ENCODE assay signal across 32 cellular contexts in genomic region chr16:54443839-54444238, GRCh38.
"Had no signal": no experiment of that assay in that cellular context is flagged by ENCODE, and none has a peak within 500 bp of the region (broad histone marks: within the 10 kb centered on the region; RNA-seq: fewer than 3 reads in every experiment).

No MANE protein-coding gene starts in this region.

- H3K4me3 Mint-ChIP-seq: naive thymus-derived CD8-positive, alpha-beta T cell; natural killer cell treated with Interleukin-12 subunit alpha and Interleukin-12 subunit beta and Interleukin-15 and Interleukin-18, amount 100 ng/mL, for 72 hours; nephron progenitor cell; neural crest cell; stimulated activated memory B cell treated with anti-CD40 and anti-IgM and Interleukin-4, amounts not matched to agents 10 μg/mL and 1 μg/mL and 100 μg/mL, for 72 hours; stimulated activated naive CD8-positive, alpha-beta T cell treated with anti-CD3 and anti-CD28 coated beads, Interleukin-15, amount 100 ng/mL, for 72 hours had no signal

- H3K27me3 ChIP-seq: ovary, testis, transverse colon, upper lobe of left lung, vagina had no signal

- H3K79me2 ChIP-seq: parathyroid adenoma had no signal

- H3K4me1 Mint-ChIP-seq: stimulated activated memory B cell treated with anti-CD40 and anti-IgM and Interleukin-4, amounts not matched to agents 10 μg/mL and 1 μg/mL and 100 μg/mL, for 72 hours had no signal

- DNase-seq: naive thymus-derived CD8-positive, alpha-beta T cell; nephron progenitor cell; nucleus accumbens; ovary; posterior cingulate gyrus; psoas muscle; right cardiac atrium; spleen; stimulated activated CD4-positive, alpha-beta T cell treated with anti-CD3 and anti-CD28 coated beads, Interleukin-12 subunit alpha, Interleukin-12 subunit beta, amount 100 ng/mL, for 4 hours; stimulated activated CD4-positive, alpha-beta T cell treated with anti-CD3 and anti-CD28 coated beads, Interleukin-1b, Interleukin-23, amount 100 ng/mL, for 48 hours; stimulated activated CD4-positive, alpha-beta T cell treated with anti-CD3 and anti-CD28 coated beads, Interleukin-4, amount 100 ng/mL, for 1 hour; stimulated activated CD4-positive, alpha-beta T cell treated with anti-CD3 and anti-CD28 coated beads, Interleukin-4, amount 100 ng/mL, for 4 hours; stimulated activated CD8-positive, alpha-beta memory T cell treated with anti-CD3 and anti-CD28 coated beads, Interleukin-4, amount 100 ng/mL, for 48 hours; stimulated activated naive CD4-positive, alpha-beta T cell; stimulated activated naive CD8-positive, alpha-beta T cell treated with anti-CD3 and anti-CD28 coated beads, Interleukin-15, amount 100 ng/mL, for 72 hours; stimulated activated naive CD8-positive, alpha-beta T cell treated with anti-CD3 and anti-CD28 coated beads, Interleukin-15, Interleukin-2, amounts not matched to agents 100 U/mL and 50 U/mL, for 24 hours; substantia nigra; testis; tibial artery; transverse colon; upper lobe of left lung had no signal

- H3K4me2 ChIP-seq: smooth muscle cell had no signal

- H3K36me3 ChIP-seq: neutrophil, ovary, spleen, suprapubic skin, tibial artery, transverse colon, upper lobe of left lung, vagina had no signal

- H2AFZ ChIP-seq: parathyroid adenoma had no signal

- H3K36me3 Mint-ChIP-seq: naive thymus-derived CD8-positive, alpha-beta T cell; natural killer cell treated with Interleukin-12 subunit alpha and Interleukin-12 subunit beta and Interleukin-15 and Interleukin-18, amount 100 ng/mL, for 72 hours; stimulated activated memory B cell treated with anti-CD40 and anti-IgM and Interleukin-4, amounts not matched to agents 10 μg/mL and 1 μg/mL and 100 μg/mL, for 72 hours had no signal

- H3K9ac ChIP-seq: parathyroid adenoma had no signal

- H3K9me3 Mint-ChIP-seq: neural crest cell; stimulated activated memory B cell treated with anti-CD40 and anti-IgM and Interleukin-4, amounts not matched to agents 10 μg/mL and 1 μg/mL and 100 μg/mL, for 72 hours had no signal

- H3K27ac Mint-ChIP-seq: naive thymus-derived CD8-positive, alpha-beta T cell; natural killer cell treated with Interleukin-12 subunit alpha and Interleukin-12 subunit beta and Interleukin-15 and Interleukin-18, amount 100 ng/mL, for 72 hours; nephron progenitor cell; progenitor cell of endocrine pancreas; stimulated activated memory B cell treated with anti-CD40 and anti-IgM and Interleukin-4, amounts not matched to agents 10 μg/mL and 1 μg/mL and 100 μg/mL, for 72 hours; stimulated activated naive CD8-positive, alpha-beta T cell treated with anti-CD3 and anti-CD28 coated beads, Interleukin-15, amount 100 ng/mL, for 72 hours had no signal

- H3K9me3 ChIP-seq: neutrophil, ovary, psoas muscle, spleen, suprapubic skin, testis, transverse colon had no signal

- H3K27me3 Mint-ChIP-seq: stimulated activated memory B cell treated with anti-CD40 and anti-IgM and Interleukin-4, amounts not matched to agents 10 μg/mL and 1 μg/mL and 100 μg/mL, for 72 hours had no signal

- ATAC-seq: naive thymus-derived CD8-positive, alpha-beta T cell; natural killer cell treated with Interleukin-12 subunit alpha and Interleukin-12 subunit beta and Interleukin-15 and Interleukin-18, amount 100 ng/mL, for 72 hours; psoas muscle; right cardiac atrium; sciatic nerve; stimulated activated memory B cell treated with anti-CD40 and anti-IgM and Interleukin-4, amounts not matched to agents 10 μg/mL and 1 μg/mL and 100 μg/mL, for 72 hours; stimulated activated naive CD8-positive, alpha-beta T cell treated with anti-CD3 and anti-CD28 coated beads, Interleukin-15, amount 100 ng/mL, for 72 hours; stimulated activated naive CD8-positive, alpha-beta T cell treated with anti-CD3 and anti-CD28 coated beads, Interleukin-15, Interleukin-2, amounts not matched to agents 100 U/mL and 50 U/mL, for 24 hours had no signal

- H3K4me1 ChIP-seq: parathyroid adenoma, spleen, transverse colon had no signal

- H3K4me3 ChIP-seq: ovary, psoas muscle, skin epidermis, smooth muscle cell, spleen, suprapubic skin, testis, tibial artery, transverse colon, upper lobe of left lung, vagina had no signal

- H3K27ac ChIP-seq: neutrophil, ovary, parathyroid adenoma, psoas muscle, skin epidermis, spleen, suprapubic skin, testis, tibial artery, transverse colon, upper lobe of left lung, vagina had no signal
